ENCODE assay signal across 1 cellular context in genomic region chr22:17777005-17777716, GRCh38.
A peak's percentile ranks its signal among the peaks of the same experiment; 100 is the strongest.
TF ChIP-seq lines count a peak whose summit lies in the region.

No MANE protein-coding gene starts in this region.

TF ChIP-seq in GM12878, 131 proteins besides CTCF, POLR2A, EP300 and RAD21 (continued from another document and continues in another):
- no peak for TF ChIP-seq ZBTB4 (CRISPR knock-in tag; IDR thresholded peaks at IDR 0.05)
- TF ChIP-seq BMI1 (IDR thresholded peaks at IDR 0.05; ENCODE audit: borderline replicate concordance) = no peak
- no peak; the same call in 1 of the 2 replicates for TF ChIP-seq RAD51 (IDR thresholded peaks at IDR 0.05)
- no peak for TF ChIP-seq MYB (IDR thresholded peaks at IDR 0.05; ENCODE audit: borderline replicate concordance, low read depth, low read length)
- peak; percentile 76 for TF ChIP-seq SKIL (IDR thresholded peaks at IDR 0.05; ENCODE audit: low read depth, poor library complexity, severe bottlenecking)
- no peak for TF ChIP-seq TCF12 (IDR thresholded peaks at IDR 0.05; ENCODE audit: low read depth, low read length)
- no peak for TF ChIP-seq EZH2 (IDR thresholded peaks at IDR 0.05; ENCODE audit: borderline replicate concordance, control insufficient read depth, low read depth, low read length)
- no peak for TF ChIP-seq E2F4 (IDR thresholded peaks at IDR 0.05; ENCODE audit: low read depth, low read length)
- TF ChIP-seq TCF7 (IDR thresholded peaks at IDR 0.05; ENCODE audit: borderline replicate concordance) = no peak
- TF ChIP-seq BHLHE40 (IDR thresholded peaks at IDR 0.05; ENCODE audit: borderline replicate concordance in 1 of 2, low read depth in 2 of 2, low read length in 1 of 2) = peak; percentile 96
- TF ChIP-seq ZBTB40 (IDR thresholded peaks at IDR 0.05; ENCODE audit: borderline replicate concordance) = peak; percentile 80
- TF ChIP-seq ELK1 (IDR thresholded peaks at IDR 0.05; ENCODE audit: low read depth, low read length) = peak; percentile 52; the same call in 1 of the 2 replicates
- peak; percentile 79 for TF ChIP-seq GABPA (IDR thresholded peaks at IDR 0.05; ENCODE audit: low read depth)
- peak; percentile 14 for TF ChIP-seq SP1 (IDR thresholded peaks at IDR 0.05; ENCODE audit: low read depth, low read length)
- no peak for TF ChIP-seq IRF3 (IDR thresholded peaks at IDR 0.05)
- TF ChIP-seq RELB (IDR thresholded peaks at IDR 0.05; ENCODE audit: low read depth) = peak; percentile 94
- peak; percentile 75; the same call in 1 of the 2 replicates for TF ChIP-seq ASH2L (IDR thresholded peaks at IDR 0.05; ENCODE audit: borderline replicate concordance, low read depth)
- no peak; the same call in 1 of the 2 replicates for TF ChIP-seq HDGF (IDR thresholded peaks at IDR 0.05)
- TF ChIP-seq IKZF1 (conservative IDR thresholded peaks at IDR 0.05) = peak; percentile 95
- TF ChIP-seq NFIC (IDR thresholded peaks at IDR 0.05; ENCODE audit: low read depth, low read length) = peak; percentile 43; the same call in 1 of the 2 replicates
- peak; percentile 52; the same call in 1 of the 2 replicates for TF ChIP-seq ZBED1 (IDR thresholded peaks at IDR 0.05; ENCODE audit: borderline replicate concordance)
- TF ChIP-seq CBX5 (IDR thresholded peaks at IDR 0.05; ENCODE audit: low read depth) = no peak
- peak; percentile 53; the same call in 1 of the 2 replicates for TF ChIP-seq ZNF207 (IDR thresholded peaks at IDR 0.05; ENCODE audit: borderline replicate concordance)
- TF ChIP-seq CHD1 (IDR thresholded peaks at IDR 0.05; ENCODE audit: low read depth, low read length) = no peak
- peak; percentile 45 for TF ChIP-seq RUNX3 (IDR thresholded peaks at IDR 0.05; ENCODE audit: low read length)
- no peak for TF ChIP-seq BCLAF1 (IDR thresholded peaks at IDR 0.05)
- 0 out of 2 replicates have a peak, but pooled peaks have one; percentile 6 for TF ChIP-seq BCL11A (IDR thresholded peaks at IDR 0.05; ENCODE audit: low read depth, low read length)
- TF ChIP-seq BRCA1 (IDR thresholded peaks at IDR 0.05; ENCODE audit: low read depth, low read length) = no peak
- TF ChIP-seq ZNF384 (IDR thresholded peaks at IDR 0.05; ENCODE audit: borderline replicate concordance, low read depth, low read length) = no peak
- 0 out of 2 replicates have a peak, but pooled peaks have one; percentile 42 for TF ChIP-seq ZNF24 (IDR thresholded peaks at IDR 0.05)
- peak; percentile 1 for TF ChIP-seq PBX3 (IDR thresholded peaks at IDR 0.05; ENCODE audit: insufficient replicate concordance, low read depth, low read length)
- TF ChIP-seq RCOR1 (conservative IDR thresholded peaks at IDR 0.05; ENCODE audit: low read depth, low read length) = no peak
- TF ChIP-seq ATF2 (IDR thresholded peaks at IDR 0.05; ENCODE audit: low read length) = peak; percentile 76
- TF ChIP-seq FOS (IDR thresholded peaks at IDR 0.05; ENCODE audit: borderline replicate concordance, extremely low read depth, insufficient read length) = no peak
- TF ChIP-seq CREM (IDR thresholded peaks at IDR 0.05; ENCODE audit: low read depth) = peak; percentile 50
